Comparison of ENCODE assay signal across 29 cellular contexts in the genomic region with DNA sequence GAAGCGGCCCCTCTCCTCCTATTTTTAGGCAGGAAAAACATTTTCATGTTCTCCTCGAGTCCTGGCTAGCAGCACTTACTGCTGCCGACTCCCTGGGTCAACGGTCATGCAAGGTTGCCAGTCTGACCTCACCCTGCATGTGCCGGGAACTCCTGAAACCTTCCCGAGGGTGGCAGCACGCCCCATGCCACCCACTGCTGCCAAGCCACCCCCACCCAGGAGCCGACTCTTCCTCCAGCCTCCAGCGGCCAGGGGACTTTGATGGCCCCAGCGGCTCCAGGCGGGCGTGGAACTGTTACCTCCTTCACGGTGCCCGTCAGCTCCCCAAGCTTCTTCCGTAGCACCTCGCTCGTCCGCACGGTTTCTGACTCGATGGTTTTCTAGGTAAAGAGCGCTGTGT. TPM values are rescaled to one million over a fixed set of nuclear protein-coding genes. Genes with fewer than 3 reads are reported as not detected.
"Had no signal": no experiment of that assay in that cellular context is flagged by ENCODE, and none has a peak within 500 bp of the region (broad histone marks: within the 10 kb centered on the region; RNA-seq: fewer than 3 reads in every experiment).

No MANE protein-coding gene starts in this region.

- ATAC-seq: Panc1, SK-N-SH treated with all-trans-retinoic acid at 6 μM for 48 hours, T-helper 17 cell had no signal

- DNase-seq: activated B cell treated with CpG ODN at 0.5 μM for 24 hours; activated CD4-positive, alpha-beta memory T cell treated with anti-CD3 and anti-CD28 coated beads for 36 hours; activated CD4-positive, alpha-beta T cell treated with anti-CD3 and anti-CD28 coated beads for 1 hour; activated CD4-positive, alpha-beta T cell treated with anti-CD3 and anti-CD28 coated beads, Interleukin-2, amount 10 ng/mL, durations not matched to agents 7 days and 5 days; activated CD8-positive, alpha-beta memory T cell treated with anti-CD3 and anti-CD28 coated beads for 24 hours; activated gamma-delta T cell treated with Interleukin-2 at 50 U/mL for 16 hours; activated naive CD4-positive, alpha-beta T cell treated with anti-CD3 and anti-CD28 coated beads, Interleukin-2, amount 10 ng/mL, durations not matched to agents 7 days and 5 days; activated naive CD8-positive, alpha-beta T cell treated with anti-CD3 and anti-CD28 coated beads, Interleukin-2, amount 10 ng/mL, durations not matched to agents 7 days and 5 days; activated T-cell treated with anti-CD3 and anti-CD28 coated beads, Interleukin-2, amount 50 U/mL, for 48 hours; adrenal gland; aorta; IMR-90; KG1; NCI-H1092; NCI-H1417; NCI-H2029; NCI-H345; NCI-H510A; NCI-H526 treated with DMSO at 0.1 percent for 48 hours; NCI-H82; RPMI8226; SHP77; T-helper 17 cell; T1000 had no signal

- FAIRE-seq: TTC549 had no signal

- H3K27me3 ChIP-seq: adrenal gland, breast epithelium, SJSA1 had no signal

- H3K4me3 ChIP-seq: adrenal gland, breast epithelium, SJSA1 had no signal

- H3K9me3 ChIP-seq: adrenal gland, breast epithelium, SJSA1 had no signal

- H3K27ac ChIP-seq: adrenal gland, breast epithelium, SJSA1 had no signal

RNA-seq across cellular contexts. Expression of gene CTXN1, which starts 8.8 kb away (rescaled TPM):
- total RNA-seq: activated B cell treated with CpG ODN at 0.5 μM for 24 hours; activated CD4-positive, alpha-beta T cell treated with anti-CD3 and anti-CD28 coated beads, Interleukin-2, amount 10 ng/mL, durations not matched to agents 7 days and 5 days; activated naive CD8-positive, alpha-beta T cell treated with anti-CD3 and anti-CD28 coated beads, Interleukin-2, amount 10 ng/mL, durations not matched to agents 7 days and 5 days; SJSA1; T-helper 17 cell had no signal

RNA-seq across cellular contexts. Expression of gene TGFBR3L, which starts 20.1 kb away (rescaled TPM):
- total RNA-seq: activated B cell treated with CpG ODN at 0.5 μM for 24 hours, IMR-90, SJSA1 had no signal
